1 cellular context compared by ENCODE assay signal in genomic region chr9:83304686-83305085, GRCh38.
TF ChIP-seq lines count a peak whose summit lies in the region.

No MANE protein-coding gene starts in this region.

TF ChIP-seq in HepG2, 621 proteins besides CTCF, POLR2A, EP300 and RAD21 (continued from another document):
- TF ChIP-seq PREB (CRISPR knock-in tag; IDR thresholded peaks at IDR 0.05), result no peak
- TF ChIP-seq ZNF879 (CRISPR knock-in tag; IDR thresholded peaks at IDR 0.05), result no peak
- no peak for TF ChIP-seq ZNF607 (CRISPR knock-in tag; IDR thresholded peaks at IDR 0.05; ENCODE audit: borderline replicate concordance)
- no peak for TF ChIP-seq ZNF841 (CRISPR knock-in tag; IDR thresholded peaks at IDR 0.05; ENCODE audit: borderline replicate concordance)
